ENCODE assay signal across 13 cellular contexts in genomic region chr3:58029842-58030584, GRCh38. TPM values are rescaled to one million over a fixed set of nuclear protein-coding genes. Genes with fewer than 3 reads are reported as not detected.
DNase-seq lines count a peak whose midpoint lies in the region; ATAC-seq, FAIRE-seq and TF ChIP-seq lines count a peak whose summit lies in the region.
"Had no signal": no experiment of that assay in that cellular context is flagged by ENCODE, and none has a peak within 500 bp of the region (broad histone marks: within the 10 kb centered on the region; RNA-seq: fewer than 3 reads in every experiment).

No MANE protein-coding gene starts in this region.

- peaks cover 63% of the 10 kb centered on the region for H3K36me3 Mint-ChIP-seq in Caco-2 (ENCODE audit: insufficient read depth, unreplicated experiment)
- H3K36me3 Mint-ChIP-seq in IgD-negative memory B cell: no peaks in the 10 kb centered on the region
- peaks cover 7% of the 10 kb centered on the region for H3K36me3 Mint-ChIP-seq in astrocyte (ENCODE audit: low read depth, unreplicated experiment)

- H3K27me3 Mint-ChIP-seq in Caco-2 (ENCODE audit: insufficient read depth, unreplicated experiment) (no peaks in the 10 kb centered on the region), IgD-negative memory B cell (no peaks in the 10 kb centered on the region), astrocyte (ENCODE audit: low read depth, unreplicated experiment) (no peaks in the 10 kb centered on the region)

- intact Hi-C loops in Caco-2 (cut with micrococcal nuclease; ENCODE audit: unreplicated experiment): no loop called here
- intact Hi-C loops in Right ventricle myocardium superior (cut with DNase I): no loop called here

- DNase-seq in Caco-2 (no peak), astrocyte (ENCODE audit: low read depth) (no peak), Right ventricle myocardium superior (no peak), BE2C (no peak)
- DNase-seq: activated CD8-positive, alpha-beta T cell treated with anti-CD3 and anti-CD28 coated beads, Interleukin-2, amount 10 ng/mL, durations not matched to agents 7 days and 5 days; amygdala; EL; NCI-H345 had no signal

- H3K27me3 ChIP-seq in Caco-2 (replicated peaks; ENCODE audit: control insufficient read depth, insufficient read depth, low read length) (no peaks in the 10 kb centered on the region), astrocyte (ENCODE audit: insufficient read depth, low read length) (no peaks in the 10 kb centered on the region), BE2C (no peaks in the 10 kb centered on the region)
- H3K27me3 ChIP-seq: BLaER1 treated with 17β-estradiol and CSF1 and Interleukin-3, amounts not matched to agents 10 nM and 100 nM had no signal

- H3K9me3 Mint-ChIP-seq in Caco-2 (ENCODE audit: unreplicated experiment): no peaks in the 10 kb centered on the region
- H3K9me3 Mint-ChIP-seq in IgD-negative memory B cell: no peaks in the 10 kb centered on the region
- H3K9me3 Mint-ChIP-seq in astrocyte (ENCODE audit: unreplicated experiment): no peaks in the 10 kb centered on the region
- H3K9me3 Mint-ChIP-seq: neural crest cell had no signal

- no peak for FAIRE-seq in astrocyte (lab: Jason Lieb, UNC)

- no peak for ATAC-seq in Right ventricle myocardium superior (ENCODE audit: poor library complexity)
- no peak for ATAC-seq in HG03432 (IDR thresholded peaks at IDR 0.05; ENCODE audit: unreplicated experiment)
- ATAC-seq: activated CD8-positive, alpha-beta T cell treated with anti-CD3 and anti-CD28 coated beads, Interleukin-2, amount 10 ng/mL, durations not matched to agents 7 days and 5 days had no signal

- H3K27ac Mint-ChIP-seq in Caco-2 (ENCODE audit: unreplicated experiment) (peak overlapping the region; percentile 17), IgD-negative memory B cell (peak overlapping the region in 2 of 3 donors; percentile 1 to 85), astrocyte (ENCODE audit: unreplicated experiment) (peak overlapping the region; percentile 60)
- H3K27ac Mint-ChIP-seq: activated CD8-positive, alpha-beta T cell treated with anti-CD3 and anti-CD28 coated beads, Interleukin-2, amount 10 ng/mL, durations not matched to agents 7 days and 5 days had no signal

- H3K4me1 Mint-ChIP-seq in Caco-2 (ENCODE audit: low read depth, unreplicated experiment) (peaks cover 39% of the 10 kb centered on the region), IgD-negative memory B cell (peaks cover 16 to 41% (median 20%) of the 10 kb centered on the region in 3 donors), astrocyte (ENCODE audit: low read depth, unreplicated experiment) (peaks cover 61% of the 10 kb centered on the region)

- no peak overlapping the region for H2AFZ ChIP-seq in astrocyte (ENCODE audit: low read depth, low read length)

- peaks cover 97% of the 10 kb centered on the region for H3K79me2 ChIP-seq in astrocyte (ENCODE audit: insufficient read depth, low read length)

- H3K4me3 Mint-ChIP-seq in Caco-2 (ENCODE audit: unreplicated experiment): no peak overlapping the region
- H3K4me3 Mint-ChIP-seq in IgD-negative memory B cell: no peak overlapping the region
- H3K4me3 Mint-ChIP-seq in astrocyte (ENCODE audit: unreplicated experiment): no peak overlapping the region
- H3K4me3 Mint-ChIP-seq: activated CD8-positive, alpha-beta T cell treated with anti-CD3 and anti-CD28 coated beads, Interleukin-2, amount 10 ng/mL, durations not matched to agents 7 days and 5 days; neural crest cell had no signal

- peaks cover 44% of the 10 kb centered on the region for H3K4me1 ChIP-seq in Caco-2
- peaks cover 18% of the 10 kb centered on the region for H3K4me1 ChIP-seq in astrocyte (ENCODE audit: insufficient read depth, low read length)
- peaks cover 33% of the 10 kb centered on the region for H3K4me1 ChIP-seq in mesodermal cell (ENCODE audit: control insufficient read depth, insufficient read depth, low read length, poor library complexity, severe bottlenecking)
- no peaks in the 10 kb centered on the region for H3K4me1 ChIP-seq in BE2C

- H3K27ac ChIP-seq in astrocyte (ENCODE audit: low read depth, low read length): no peak overlapping the region
- H3K27ac ChIP-seq in mesodermal cell (ENCODE audit: low read depth, low read length, severe bottlenecking): peak overlapping the region; percentile 23
- H3K27ac ChIP-seq: BLaER1 treated with 17β-estradiol and CSF1 and Interleukin-3, amounts not matched to agents 10 nM and 100 nM had no signal

- H3K4me2 ChIP-seq in astrocyte (ENCODE audit: low read length): no peak overlapping the region

- CTCF ChIA-PET in Caco-2 (lab: Charles Lee): interaction anchor here (0.7 kb wide), 1 partner anchor 101 kb away, joined by 7 read pairs; no protein-coding TSS in a partner anchor

- POLR2A ChIA-PET in Caco-2 (lab: Charles Lee): no interaction called here

- no peak for TF ChIP-seq CTCF in Caco-2 (IDR thresholded peaks at IDR 0.05; ENCODE audit: insufficient read depth in 1 of 2, low read depth in 1 of 2, low read length in 1 of 2, severe bottlenecking in 1 of 2, unreplicated experiment in 1 of 2)
- no peak for TF ChIP-seq CTCF in astrocyte (IDR thresholded peaks at IDR 0.05; ENCODE audit: insufficient read depth, low read depth, low read length)
- TF ChIP-seq CTCF in BE2C (IDR thresholded peaks at IDR 0.05; ENCODE audit: low read depth, low read length): no peak

- H3K9me3 ChIP-seq in Caco-2 (no peaks in the 10 kb centered on the region), astrocyte (ENCODE audit: insufficient read depth, low read depth, low read length) (no peaks in the 10 kb centered on the region), mesodermal cell (ENCODE audit: control insufficient read depth, low read length) (no peaks in the 10 kb centered on the region), BE2C (no peaks in the 10 kb centered on the region)

- 76% methylated on average over 3 to 5 of the region's 5 CpGs for WGBS in mesodermal cell (ENCODE audit: insufficient coverage in 2 of 2), 2 experiments

- no peak overlapping the region for H3K9ac ChIP-seq in astrocyte (ENCODE audit: low read length)
- H3K9ac ChIP-seq: BLaER1 treated with 17β-estradiol and CSF1 and Interleukin-3, amounts not matched to agents 10 nM and 100 nM had no signal

- H4K20me1 ChIP-seq in astrocyte (ENCODE audit: insufficient read depth, low read length): peaks cover 95% of the 10 kb centered on the region

- H3K36me3 ChIP-seq in Caco-2 (ENCODE audit: control insufficient read depth, insufficient read depth, low read length) (no peaks in the 10 kb centered on the region), astrocyte (ENCODE audit: insufficient read depth, low read length) (no peaks in the 10 kb centered on the region), mesodermal cell (ENCODE audit: control insufficient read depth, insufficient read depth, low read length) (peaks cover 19% of the 10 kb centered on the region), BE2C (no peaks in the 10 kb centered on the region)
- H3K36me3 ChIP-seq: BLaER1 treated with 17β-estradiol and CSF1 and Interleukin-3, amounts not matched to agents 10 nM and 100 nM had no signal

- H3K4me3 ChIP-seq in Caco-2 (ENCODE audit: low read depth, low read length) (no peak overlapping the region), astrocyte (ENCODE audit: insufficient read depth, low read depth, low read length) (no peak overlapping the region), mesodermal cell (ENCODE audit: extremely low read depth, insufficient read depth, low read length, poor library complexity, severe bottlenecking) (no peak overlapping the region), BE2C (ENCODE audit: low read depth, low read length) (no peak overlapping the region)
- H3K4me3 ChIP-seq: BLaER1 treated with 17β-estradiol and CSF1 and Interleukin-3, amounts not matched to agents 10 nM and 100 nM had no signal

- BruUV-seq in Caco-2 (replicated peaks; lab: Mats Ljungman, UMichigan): no TSS peak

RNA-seq across cellular contexts. Expression of gene FLNB, which starts 21.8 kb away (rescaled TPM):
- total RNA-seq in Caco-2 (2022) (315 and 331 TPM in 2 replicates), astrocyte (434 and 521 TPM in 2 replicates), Right ventricle myocardium superior (30.0 TPM)
- 19.7 TPM for polyA plus RNA-seq in IgD-negative memory B cell
- 135 TPM for polyA plus RNA-seq in mesodermal cell (2013, experiment 1 of 2)
- polyA plus RNA-seq in mesodermal cell (2013, experiment 2 of 2): 103 TPM
- 20.1 TPM for polyA plus RNA-seq in BE2C (2012; ENCODE audit: insufficient read depth, insufficient read length, low read depth)

Comparison
In these comparisons a context has a peak if more than half of its experiments do, and no peak if none do; other contexts are left out.
1. RNA of gene FLNB, which starts 21.8 kb away (total RNA-seq): 434 to 521 TPM in astrocyte and 315 to 331 TPM in Caco-2; 30.0 TPM in Right ventricle myocardium superior (single experiment); every median in the first group is over 10 times any median in the second.
2. Peak in every context shown above with its lines, with median percentiles within 50 percentile points of each other: H3K27ac Mint-ChIP-seq.